ENCODE assay signal across 24 cellular contexts in the genomic region with DNA sequence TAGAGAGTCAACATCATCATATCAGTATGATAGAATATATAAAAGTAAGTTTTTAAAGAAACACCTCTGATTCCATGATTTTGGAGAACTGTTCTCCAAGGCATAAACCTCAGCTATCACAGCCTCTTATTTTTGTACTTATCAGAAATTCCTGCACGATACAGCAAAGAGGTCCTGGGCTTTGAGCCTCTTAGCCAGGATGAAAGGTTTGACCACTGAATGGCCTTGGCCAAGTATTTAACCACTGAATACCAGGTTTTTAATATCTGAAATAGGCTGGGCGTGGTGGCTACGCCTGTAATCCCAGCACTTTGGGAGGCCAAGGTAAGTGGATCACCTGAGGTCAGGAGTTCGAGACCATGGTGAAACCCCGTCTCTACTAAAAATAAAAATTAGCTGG. TPM values are rescaled to one million over a fixed set of nuclear protein-coding genes. Genes with fewer than 3 reads are reported as not detected.
A peak's percentile ranks its signal among the peaks of the same experiment; 100 is the strongest.
DNase-seq lines count a peak whose midpoint lies in the region; ATAC-seq and TF ChIP-seq lines count a peak whose summit lies in the region.
"Had no signal": no experiment of that assay in that cellular context is flagged by ENCODE, and none has a peak within 500 bp of the region (broad histone marks: within the 10 kb centered on the region; RNA-seq: fewer than 3 reads in every experiment).

No MANE protein-coding gene starts in this region.

- H3K27ac Mint-ChIP-seq in nephron: no peak overlapping the region
- H3K27ac Mint-ChIP-seq: CD14-positive monocyte; CD4-positive, alpha-beta memory T cell; CD4-positive, CD25-positive, alpha-beta regulatory T cell; CD8-positive, alpha-beta memory T cell had no signal

- H3K36me3 Mint-ChIP-seq in nephron (ENCODE audit: low read depth): no peaks in the 10 kb centered on the region
- H3K36me3 Mint-ChIP-seq: CD4-positive, alpha-beta memory T cell; CD4-positive, CD25-positive, alpha-beta regulatory T cell; CD8-positive, alpha-beta memory T cell had no signal

- peaks cover 27% of the 10 kb centered on the region for H3K4me1 Mint-ChIP-seq in nephron

- H3K27me3 Mint-ChIP-seq in nephron (ENCODE audit: low read depth): no peaks in the 10 kb centered on the region

- peak overlapping the region; percentile 21 to 88 (median 71) for H3K4me3 Mint-ChIP-seq in nephron
- H3K4me3 Mint-ChIP-seq: CD4-positive, alpha-beta memory T cell; CD8-positive, alpha-beta memory T cell had no signal

- DNase-seq in NCI-H226 (peak; percentile 58), middle frontal gyrus (ENCODE audit: extremely low spot score, low spot score) (no peak), sciatic nerve (ENCODE audit: low spot score) (no peak)
- DNase-seq: 8988T; ACHN; BE2C; C1 segment of cervical spinal cord; CD4-positive, alpha-beta memory T cell; CD4-positive, CD25-positive, alpha-beta regulatory T cell; CD8-positive, alpha-beta memory T cell; COR-L47; DMS 273 treated with DMSO at 0.1 percent for 48 hours; DMS153; DMS53; DMS79; DND-41; EL; GDM1 had no signal

- no peak for ATAC-seq in GM21529 (IDR thresholded peaks at IDR 0.05; ENCODE audit: unreplicated experiment)
- ATAC-seq in sciatic nerve: no peak
- ATAC-seq: GM12878 had no signal

- intact Hi-C loops in sciatic nerve (cut with DNase I): no loop called here

- peak overlapping the region; percentile 100 for H3K27ac ChIP-seq in VCaP
- H3K27ac ChIP-seq: BLaER1 had no signal

- H3K9me3 Mint-ChIP-seq in nephron: no peaks in the 10 kb centered on the region
- H3K9me3 Mint-ChIP-seq: CD4-positive, alpha-beta memory T cell; CD4-positive, CD25-positive, alpha-beta regulatory T cell had no signal

- TF ChIP-seq CTCF in VCaP (conservative IDR thresholded peaks at IDR 0.05) (no peak), nephron (IDR thresholded peaks at IDR 0.05; ENCODE audit: unreplicated experiment in 3 of 3) (no peak)

RNA-seq across cellular contexts. Expression of a gene that starts 1.9 kb away (rescaled TPM):
- 17.5 TPM for total RNA-seq in sciatic nerve
